In the genomic region with DNA sequence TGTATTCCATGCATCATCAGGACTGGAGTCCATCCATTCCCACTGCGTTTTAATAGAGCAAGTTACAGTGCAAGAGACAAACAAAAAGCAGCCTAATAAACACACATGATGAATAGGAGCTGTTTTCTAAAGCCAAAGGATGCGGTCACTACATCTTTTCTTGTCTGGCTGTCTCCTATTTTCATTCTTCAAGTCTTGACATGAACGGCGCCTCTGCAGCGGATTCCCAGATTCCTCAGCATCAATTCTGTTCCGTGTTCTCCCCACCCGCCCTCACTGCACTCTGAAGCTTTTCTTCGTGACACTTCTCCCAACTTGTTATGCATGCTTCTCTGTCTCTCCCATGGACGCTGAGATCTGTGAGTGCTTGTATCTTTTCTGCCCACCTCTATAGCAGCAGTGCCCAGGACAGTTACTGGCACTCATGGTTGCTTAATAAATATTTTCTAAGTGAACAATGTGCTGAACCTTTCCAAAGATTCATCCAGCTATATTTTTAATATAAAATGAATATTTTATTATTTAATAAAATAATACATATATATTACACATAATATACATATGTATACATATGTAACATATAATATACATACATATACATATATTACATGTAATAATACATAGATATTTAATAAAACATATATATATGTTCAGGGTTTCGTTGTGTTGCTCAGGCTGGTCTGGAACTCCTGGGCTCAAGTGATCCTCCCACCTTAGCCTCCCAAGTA, we compare ENCODE assay signal across 28 cellular contexts.
"Had no signal": no experiment of that assay in that cellular context is flagged by ENCODE, and none has a peak within 500 bp of the region (broad histone marks: within the 10 kb centered on the region; RNA-seq: fewer than 3 reads in every experiment).

No MANE protein-coding gene starts in this region.

- H3K36me3 ChIP-seq: left lung, lower lobe of right lung, pancreas, prostate gland, stomach, thyroid gland, transverse colon, upper lobe of left lung had no signal

- H3K4me3 Mint-ChIP-seq: mesothelial cell of epicardium; naive thymus-derived CD4-positive, alpha-beta T cell; natural killer cell treated with Interleukin-12 subunit alpha and Interleukin-12 subunit beta and Interleukin-15 and Interleukin-18, amount 100 ng/mL, for 72 hours; stimulated activated naive B cell treated with anti-CD40 and anti-IgM and Interleukin-4, amounts not matched to agents 10 μg/mL and 1 μg/mL and 100 μg/mL, for 72 hours had no signal

- DNase-seq: hippocampal formation; kidney; left colon; left lung; lower lobe of right lung; mesendoderm; naive thymus-derived CD4-positive, alpha-beta T cell; nucleus accumbens; pancreas; posterior cingulate gyrus; retina; right cardiac atrium; stimulated activated CD4-positive, alpha-beta T cell treated with anti-CD3 and anti-CD28 coated beads, Interleukin-12 subunit alpha, Interleukin-12 subunit beta, amount 100 ng/mL, for 4 hours; stimulated activated CD4-positive, alpha-beta T cell treated with anti-CD3 and anti-CD28 coated beads, Interleukin-15, amount 100 ng/mL, for 24 hours; stimulated activated CD4-positive, alpha-beta T cell treated with anti-CD3 and anti-CD28 coated beads, Interleukin-2, amount 100 ng/mL, for 24 hours; stimulated activated CD4-positive, alpha-beta T cell treated with anti-CD3 and anti-CD28 coated beads, Interleukin-4, amount 100 ng/mL, for 1 hour; stimulated activated naive B cell treated with anti-CD40 and anti-IgM and Interleukin-4, amounts not matched to agents 10 μg/mL and 1 μg/mL and 100 μg/mL, for 72 hours; stimulated activated naive CD8-positive, alpha-beta T cell treated with anti-CD3 and anti-CD28 coated beads, Interleukin-15, Interleukin-2, amounts not matched to agents 100 U/mL and 50 U/mL, for 24 hours; stomach; testis; thyroid gland; transverse colon; upper lobe of left lung had no signal

- H3K9me3 ChIP-seq: left lung, lower lobe of right lung, pancreas, prostate gland, stomach, testis, thyroid gland, transverse colon, upper lobe of left lung had no signal

- H3K27me3 ChIP-seq: left lung, pancreas, stomach, testis, thyroid gland, transverse colon, upper lobe of left lung had no signal

- H3K27me3 Mint-ChIP-seq: naive thymus-derived CD4-positive, alpha-beta T cell; natural killer cell treated with Interleukin-12 subunit alpha and Interleukin-12 subunit beta and Interleukin-15 and Interleukin-18, amount 100 ng/mL, for 72 hours; stimulated activated naive B cell treated with anti-CD40 and anti-IgM and Interleukin-4, amounts not matched to agents 10 μg/mL and 1 μg/mL and 100 μg/mL, for 72 hours had no signal

- ATAC-seq: left colon; left lung; lower lobe of right lung; naive thymus-derived CD4-positive, alpha-beta T cell; natural killer cell treated with Interleukin-12 subunit alpha and Interleukin-12 subunit beta and Interleukin-15 and Interleukin-18, amount 100 ng/mL, for 72 hours; pancreas; right cardiac atrium; sciatic nerve; stimulated activated naive B cell treated with anti-CD40 and anti-IgM and Interleukin-4, amounts not matched to agents 10 μg/mL and 1 μg/mL and 100 μg/mL, for 72 hours; stimulated activated naive CD8-positive, alpha-beta T cell treated with anti-CD3 and anti-CD28 coated beads, Interleukin-15, Interleukin-2, amounts not matched to agents 100 U/mL and 50 U/mL, for 24 hours had no signal

- H3K36me3 Mint-ChIP-seq: mesothelial cell of epicardium; naive thymus-derived CD4-positive, alpha-beta T cell; natural killer cell treated with Interleukin-12 subunit alpha and Interleukin-12 subunit beta and Interleukin-15 and Interleukin-18, amount 100 ng/mL, for 72 hours; stimulated activated naive B cell treated with anti-CD40 and anti-IgM and Interleukin-4, amounts not matched to agents 10 μg/mL and 1 μg/mL and 100 μg/mL, for 72 hours had no signal

- H3K27ac ChIP-seq: left lung, lower lobe of right lung, pancreas, prostate gland, skin epidermis, stomach, testis, thyroid gland, transverse colon, upper lobe of left lung had no signal

- H3K4me1 Mint-ChIP-seq: mesothelial cell of epicardium; stimulated activated naive B cell treated with anti-CD40 and anti-IgM and Interleukin-4, amounts not matched to agents 10 μg/mL and 1 μg/mL and 100 μg/mL, for 72 hours had no signal

- H3K9me3 Mint-ChIP-seq: mesothelial cell of epicardium; naive thymus-derived CD4-positive, alpha-beta T cell; stimulated activated naive B cell treated with anti-CD40 and anti-IgM and Interleukin-4, amounts not matched to agents 10 μg/mL and 1 μg/mL and 100 μg/mL, for 72 hours had no signal

- H3K4me1 ChIP-seq: left lung, lower lobe of right lung, pancreas, prostate gland, stomach, testis, thyroid gland, transverse colon, upper lobe of left lung had no signal

- H3K27ac Mint-ChIP-seq: mesothelial cell of epicardium; naive thymus-derived CD4-positive, alpha-beta T cell; natural killer cell treated with Interleukin-12 subunit alpha and Interleukin-12 subunit beta and Interleukin-15 and Interleukin-18, amount 100 ng/mL, for 72 hours; stimulated activated naive B cell treated with anti-CD40 and anti-IgM and Interleukin-4, amounts not matched to agents 10 μg/mL and 1 μg/mL and 100 μg/mL, for 72 hours had no signal

- FAIRE-seq: kidney, pancreas had no signal

- H3K4me3 ChIP-seq: left lung, lower lobe of right lung, pancreas, prostate gland, skin epidermis, stomach, testis, thyroid gland, transverse colon, upper lobe of left lung had no signal
